Comparison of ENCODE assay signal across 37 cellular contexts in genomic region chr2:227684258-227684657, GRCh38. TPM values are rescaled to one million over a fixed set of nuclear protein-coding genes. Genes with fewer than 3 reads are reported as not detected.
"Had no signal": no experiment of that assay in that cellular context is flagged by ENCODE, and none has a peak within 500 bp of the region (broad histone marks: within the 10 kb centered on the region; RNA-seq: fewer than 3 reads in every experiment).

No MANE protein-coding gene starts in this region.

- ATAC-seq: activated CD8-positive, alpha-beta memory T cell treated with anti-CD3 and anti-CD28 coated beads, Interleukin-2, amount 10 ng/mL, durations not matched to agents 7 days and 5 days; activated naive CD8-positive, alpha-beta T cell treated with anti-CD3 and anti-CD28 coated beads, Interleukin-2, amount 50 U/mL, for 24 hours; PC-3 had no signal

- H3K36me3 ChIP-seq: Peyer's patch, SJSA1 had no signal

- H3K9me3 Mint-ChIP-seq: activated B cell treated with CpG ODN at 0.5 μM for 24 hours; activated CD4-positive, alpha-beta memory T cell treated with anti-CD3 and anti-CD28 coated beads for 36 hours; activated naive CD4-positive, alpha-beta T cell treated with anti-CD3 and anti-CD28 coated beads, Interleukin-2, amount 10 ng/mL, durations not matched to agents 7 days and 5 days; activated naive CD8-positive, alpha-beta T cell treated with anti-CD3 and anti-CD28 coated beads, Interleukin-2, amount 50 U/mL, for 24 hours had no signal

- H3K9me3 ChIP-seq: Peyer's patch, SJSA1 had no signal

- H3K4me1 Mint-ChIP-seq: activated B cell treated with CpG ODN at 0.5 μM for 24 hours; activated CD8-positive, alpha-beta memory T cell treated with anti-CD3 and anti-CD28 coated beads, Interleukin-2, amount 10 ng/mL, durations not matched to agents 7 days and 5 days; activated naive CD4-positive, alpha-beta T cell treated with anti-CD3 and anti-CD28 coated beads, Interleukin-2, amount 10 ng/mL, durations not matched to agents 7 days and 5 days; activated naive CD8-positive, alpha-beta T cell treated with anti-CD3 and anti-CD28 coated beads, Interleukin-2, amount 50 U/mL, for 24 hours; brain had no signal

- H3K4me1 ChIP-seq: Peyer's patch, SJSA1 had no signal

- H3K27ac Mint-ChIP-seq: activated B cell treated with CpG ODN at 0.5 μM for 24 hours; activated CD4-positive, alpha-beta memory T cell treated with anti-CD3 and anti-CD28 coated beads for 36 hours; activated CD8-positive, alpha-beta memory T cell treated with anti-CD3 and anti-CD28 coated beads, Interleukin-2, amount 10 ng/mL, durations not matched to agents 7 days and 5 days; activated naive CD4-positive, alpha-beta T cell treated with anti-CD3 and anti-CD28 coated beads, Interleukin-2, amount 10 ng/mL, durations not matched to agents 7 days and 5 days; activated naive CD8-positive, alpha-beta T cell; activated naive CD8-positive, alpha-beta T cell treated with anti-CD3 and anti-CD28 coated beads, Interleukin-2, amount 50 U/mL, for 24 hours; brain had no signal

- DNase-seq: activated B cell treated with CpG ODN at 0.5 μM for 24 hours; activated CD4-positive, alpha-beta memory T cell treated with anti-CD3 and anti-CD28 coated beads for 36 hours; activated CD4-positive, alpha-beta T cell treated with anti-CD3 and anti-CD28 coated beads for 4 hours; activated CD4-positive, alpha-beta T cell treated with anti-CD3 and anti-CD28 coated beads, Interleukin-2, amount 50 U/mL, for 1 hour; activated CD4-positive, CD25-positive, alpha-beta regulatory T cell treated with anti-CD3 and anti-CD28 coated beads, Interleukin-2, amount 50 U/mL, for 72 hours; activated CD8-positive, alpha-beta memory T cell treated with anti-CD3 and anti-CD28 coated beads for 24 hours; activated CD8-positive, alpha-beta memory T cell treated with anti-CD3 and anti-CD28 coated beads, Interleukin-2, amount 10 ng/mL, durations not matched to agents 7 days and 5 days; activated CD8-positive, alpha-beta memory T cell treated with anti-CD3 and anti-CD28 coated beads, Interleukin-2, amount 50 U/mL, for 48 hours; activated effector memory CD4-positive, alpha-beta T cell treated with Interleukin-2 at 50 U/mL for 16 hours; activated naive CD4-positive, alpha-beta T cell treated with anti-CD3 and anti-CD28 coated beads, Interleukin-2, amount 10 ng/mL, durations not matched to agents 7 days and 5 days; activated naive CD8-positive, alpha-beta T cell treated with anti-CD3 and anti-CD28 coated beads, Interleukin-2, amount 50 U/mL, for 24 hours; activated T-cell treated with anti-CD3 and anti-CD28 coated beads, Interleukin-2, amount 50 U/mL, for 48 hours; anterior cingulate cortex; Kasumi-1; KG1; MM.1S; MV-4-11; NCI-H1092; NCI-H1436 treated with DMSO at 0.1 percent for 48 hours; NCI-H1694 treated with DMSO at 0.1 percent for 48 hours; NCI-H2029; NCI-H510A; NCI-H526; NCI-H748 treated with DMSO at 0.1 percent for 48 hours; NK-92 treated with Interleukin-12 subunit alpha and Interleukin-12 subunit beta, amount 100 ng/mL, for 24 hours; PC-3; Peyer's patch; RPMI8226; SHP77 treated with DMSO at 0.1 percent for 48 hours; SW 1271; T-helper 1 cell; T-helper 2 cell; T-helper 9 cell had no signal

- H3K4me3 ChIP-seq: Peyer's patch, SJSA1 had no signal

- H3K4me3 Mint-ChIP-seq: activated B cell treated with CpG ODN at 0.5 μM for 24 hours; activated CD4-positive, alpha-beta memory T cell treated with anti-CD3 and anti-CD28 coated beads for 36 hours; activated CD8-positive, alpha-beta memory T cell treated with anti-CD3 and anti-CD28 coated beads, Interleukin-2, amount 10 ng/mL, durations not matched to agents 7 days and 5 days; activated naive CD4-positive, alpha-beta T cell treated with anti-CD3 and anti-CD28 coated beads, Interleukin-2, amount 10 ng/mL, durations not matched to agents 7 days and 5 days; activated naive CD8-positive, alpha-beta T cell; activated naive CD8-positive, alpha-beta T cell treated with anti-CD3 and anti-CD28 coated beads, Interleukin-2, amount 50 U/mL, for 24 hours; brain had no signal

- H3K27ac ChIP-seq: Peyer's patch, SJSA1, VCaP had no signal

- H3K36me3 Mint-ChIP-seq: activated CD4-positive, alpha-beta memory T cell treated with anti-CD3 and anti-CD28 coated beads for 36 hours; activated CD8-positive, alpha-beta memory T cell treated with anti-CD3 and anti-CD28 coated beads, Interleukin-2, amount 10 ng/mL, durations not matched to agents 7 days and 5 days; activated naive CD4-positive, alpha-beta T cell treated with anti-CD3 and anti-CD28 coated beads, Interleukin-2, amount 10 ng/mL, durations not matched to agents 7 days and 5 days; activated naive CD8-positive, alpha-beta T cell; brain had no signal

- H3K27me3 ChIP-seq: Peyer's patch, SJSA1 had no signal

RNA-seq across cellular contexts. Expression of gene SCYGR5, which starts 17.7 kb away (rescaled TPM):
- total RNA-seq: activated B cell treated with CpG ODN at 0.5 μM for 24 hours; activated CD4-positive, alpha-beta memory T cell treated with anti-CD3 and anti-CD28 coated beads for 36 hours; activated CD8-positive, alpha-beta memory T cell treated with anti-CD3 and anti-CD28 coated beads, Interleukin-2, amount 10 ng/mL, durations not matched to agents 7 days and 5 days; PC-3; Peyer's patch; SJSA1 had no signal

RNA-seq across cellular contexts. Expression of gene SLC19A3, which starts 33.6 kb away (rescaled TPM):
- total RNA-seq: activated B cell treated with CpG ODN at 0.5 μM for 24 hours; activated CD4-positive, alpha-beta memory T cell treated with anti-CD3 and anti-CD28 coated beads for 36 hours; activated CD8-positive, alpha-beta memory T cell treated with anti-CD3 and anti-CD28 coated beads, Interleukin-2, amount 10 ng/mL, durations not matched to agents 7 days and 5 days; SJSA1 had no signal

RNA-seq across cellular contexts. Expression of gene SCYGR6, which starts 40.3 kb away (rescaled TPM):
- total RNA-seq: activated B cell treated with CpG ODN at 0.5 μM for 24 hours; activated CD4-positive, alpha-beta memory T cell treated with anti-CD3 and anti-CD28 coated beads for 36 hours; activated CD8-positive, alpha-beta memory T cell treated with anti-CD3 and anti-CD28 coated beads, Interleukin-2, amount 10 ng/mL, durations not matched to agents 7 days and 5 days; PC-3; Peyer's patch; SJSA1 had no signal

RNA-seq across cellular contexts. Expression of gene SCYGR7, which starts 43.9 kb away (rescaled TPM):
- total RNA-seq: activated B cell treated with CpG ODN at 0.5 μM for 24 hours; activated CD4-positive, alpha-beta memory T cell treated with anti-CD3 and anti-CD28 coated beads for 36 hours; activated CD8-positive, alpha-beta memory T cell treated with anti-CD3 and anti-CD28 coated beads, Interleukin-2, amount 10 ng/mL, durations not matched to agents 7 days and 5 days; PC-3; Peyer's patch; SJSA1 had no signal
